14 cellular contexts compared by ENCODE assay signal in genomic region chr18:6449213-6449612, GRCh38. TPM values are rescaled to one million over a fixed set of nuclear protein-coding genes. Genes with fewer than 3 reads are reported as not detected.
DNase-seq lines count a peak whose midpoint lies in the region; ATAC-seq and TF ChIP-seq lines count a peak whose summit lies in the region.
"Had no signal": no experiment of that assay in that cellular context is flagged by ENCODE, and none has a peak within 500 bp of the region (broad histone marks: within the 10 kb centered on the region; RNA-seq: fewer than 3 reads in every experiment).

No MANE protein-coding gene starts in this region.

- no peak overlapping the region for H3K4me3 Mint-ChIP-seq in WTC11
- no peak overlapping the region for H3K4me3 Mint-ChIP-seq in type B pancreatic cell
- H3K4me3 Mint-ChIP-seq: activated CD8-positive, alpha-beta T cell treated with anti-CD3 and anti-CD28 coated beads, Interleukin-2, amount 10 ng/mL, durations not matched to agents 7 days and 5 days; neural progenitor cell; stimulated activated naive CD8-positive, alpha-beta T cell treated with anti-CD3 and anti-CD28 coated beads, Interleukin-15, amount 100 ng/mL, for 72 hours had no signal

- no peak for DNase-seq in WTC11 (ENCODE audit: low spot score)
- DNase-seq in nucleus accumbens (lab: John Stamatoyannopoulos, UW): no peak
- no peak for DNase-seq in type B pancreatic cell (ENCODE audit: extremely low spot score, unreplicated experiment)
- DNase-seq in HuH-7.5 (ENCODE audit: low spot score): no peak
- no peak for DNase-seq in NCI-H1092 (lab: John Stamatoyannopoulos, UW)
- DNase-seq: activated CD8-positive, alpha-beta T cell treated with anti-CD3 and anti-CD28 coated beads, Interleukin-2, amount 10 ng/mL, durations not matched to agents 7 days and 5 days; activated effector memory CD4-positive, alpha-beta T cell treated with anti-CD3 and anti-CD28 coated beads, Interleukin-2, amount 50 U/mL, for 16 hours; lower lobe of right lung; sigmoid colon; stimulated activated naive CD8-positive, alpha-beta T cell treated with anti-CD3 and anti-CD28 coated beads, Interleukin-15, amount 100 ng/mL, for 72 hours had no signal

- ATAC-seq in GM18907 (IDR thresholded peaks at IDR 0.05; ENCODE audit: unreplicated experiment) (peak; percentile 73), GM21529 (IDR thresholded peaks at IDR 0.05; ENCODE audit: unreplicated experiment) (peak; percentile 89), HG03095 (IDR thresholded peaks at IDR 0.05; ENCODE audit: unreplicated experiment) (peak; percentile 63), WTC11 (peak; percentile 59; the same call in 1 of the 2 replicates)
- ATAC-seq: activated CD8-positive, alpha-beta T cell treated with anti-CD3 and anti-CD28 coated beads, Interleukin-2, amount 10 ng/mL, durations not matched to agents 7 days and 5 days; lower lobe of right lung; stimulated activated naive CD8-positive, alpha-beta T cell treated with anti-CD3 and anti-CD28 coated beads, Interleukin-15, amount 100 ng/mL, for 72 hours had no signal

- CTCF ChIA-PET in WTC11 (lab: Charles Lee): interaction anchor here (0.7 kb wide), 1 partner anchor 600 kb away, joined by 4 read pairs; no protein-coding TSS in a partner anchor

- H3K4me1 Mint-ChIP-seq in WTC11 (peaks cover 24% of the 10 kb centered on the region), type B pancreatic cell (ENCODE audit: unreplicated experiment) (peaks cover 12% of the 10 kb centered on the region)
- H3K4me1 Mint-ChIP-seq: stimulated activated naive CD8-positive, alpha-beta T cell treated with anti-CD3 and anti-CD28 coated beads, Interleukin-15, amount 100 ng/mL, for 72 hours had no signal

- H3K27ac Mint-ChIP-seq in WTC11 (no peak overlapping the region), type B pancreatic cell (no peak overlapping the region)
- H3K27ac Mint-ChIP-seq: activated CD8-positive, alpha-beta T cell treated with anti-CD3 and anti-CD28 coated beads, Interleukin-2, amount 10 ng/mL, durations not matched to agents 7 days and 5 days; neural progenitor cell; stimulated activated naive CD8-positive, alpha-beta T cell treated with anti-CD3 and anti-CD28 coated beads, Interleukin-15, amount 100 ng/mL, for 72 hours had no signal

- H3K36me3 Mint-ChIP-seq in WTC11 (no peaks in the 10 kb centered on the region), type B pancreatic cell (no peaks in the 10 kb centered on the region)
- H3K36me3 Mint-ChIP-seq: neural progenitor cell had no signal

- H3K27me3 Mint-ChIP-seq in WTC11 (ENCODE audit: low read depth) (no peaks in the 10 kb centered on the region), type B pancreatic cell (peaks cover under 1% of the 10 kb centered on the region)
- H3K27me3 Mint-ChIP-seq: stimulated activated naive CD8-positive, alpha-beta T cell treated with anti-CD3 and anti-CD28 coated beads, Interleukin-15, amount 100 ng/mL, for 72 hours had no signal

- H3K9me3 Mint-ChIP-seq in WTC11 (no peaks in the 10 kb centered on the region), type B pancreatic cell (no peaks in the 10 kb centered on the region)
- H3K9me3 Mint-ChIP-seq: neural progenitor cell; stimulated activated naive CD8-positive, alpha-beta T cell treated with anti-CD3 and anti-CD28 coated beads, Interleukin-15, amount 100 ng/mL, for 72 hours had no signal

- TF ChIP-seq CTCF in WTC11 (IDR thresholded peaks at IDR 0.05): no peak
- TF ChIP-seq CTCF in type B pancreatic cell (conservative IDR thresholded peaks at IDR 0.05): no peak

- POLR2A ChIA-PET in WTC11 (lab: Charles Lee): no interaction called here

TF ChIP-seq in WTC11, 78 proteins besides CTCF, POLR2A, EP300 and RAD21:
- TF ChIP-seq NFE2L1 (CRISPR knock-in tag; IDR thresholded peaks at IDR 0.05): no peak
- no peak for TF ChIP-seq NR2C2 (CRISPR knock-in tag; IDR thresholded peaks at IDR 0.05)
- no peak for TF ChIP-seq ZNF263 (CRISPR knock-in tag; IDR thresholded peaks at IDR 0.05; ENCODE audit: low read depth)

RNA-seq across cellular contexts. Expression of gene L3MBTL4, which starts 34.5 kb away (rescaled TPM):
- total RNA-seq in WTC11 (2021): 1.3 to 1.8 TPM (median 1.4 TPM) in 3 replicates
- 2.2 and 4.6 TPM in 2 replicates for total RNA-seq in type B pancreatic cell (ENCODE audit: low replicate concordance)
- total RNA-seq: activated CD8-positive, alpha-beta T cell treated with anti-CD3 and anti-CD28 coated beads, Interleukin-2, amount 10 ng/mL, durations not matched to agents 7 days and 5 days had no signal
